1 cellular context compared by ENCODE assay signal in the genomic region with DNA sequence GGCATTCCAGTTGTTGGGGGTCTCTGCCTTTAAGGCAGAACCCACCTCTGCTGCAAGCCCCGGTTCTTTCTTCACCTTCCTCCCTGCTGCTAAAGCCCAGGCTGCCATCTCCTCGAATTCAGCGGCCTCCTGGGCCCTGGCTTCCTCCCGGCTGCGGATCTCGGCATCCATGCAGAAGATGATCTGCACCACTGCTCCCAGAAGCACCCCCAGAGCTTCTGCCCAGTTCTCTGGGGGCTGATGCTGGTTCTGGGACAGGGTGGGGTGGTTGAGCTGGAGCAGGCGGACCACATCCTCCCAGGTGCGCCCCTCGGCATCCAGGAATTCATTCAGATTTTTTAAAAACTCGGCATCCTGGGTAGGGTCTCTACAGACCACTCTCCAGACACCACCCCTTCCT.
TF ChIP-seq lines count a peak whose summit lies in the region.

No MANE protein-coding gene starts in this region.

TF ChIP-seq in neural cell, 6 proteins besides CTCF, POLR2A, EP300 and RAD21 (continued from another document):
- TF ChIP-seq, protein P1, sequence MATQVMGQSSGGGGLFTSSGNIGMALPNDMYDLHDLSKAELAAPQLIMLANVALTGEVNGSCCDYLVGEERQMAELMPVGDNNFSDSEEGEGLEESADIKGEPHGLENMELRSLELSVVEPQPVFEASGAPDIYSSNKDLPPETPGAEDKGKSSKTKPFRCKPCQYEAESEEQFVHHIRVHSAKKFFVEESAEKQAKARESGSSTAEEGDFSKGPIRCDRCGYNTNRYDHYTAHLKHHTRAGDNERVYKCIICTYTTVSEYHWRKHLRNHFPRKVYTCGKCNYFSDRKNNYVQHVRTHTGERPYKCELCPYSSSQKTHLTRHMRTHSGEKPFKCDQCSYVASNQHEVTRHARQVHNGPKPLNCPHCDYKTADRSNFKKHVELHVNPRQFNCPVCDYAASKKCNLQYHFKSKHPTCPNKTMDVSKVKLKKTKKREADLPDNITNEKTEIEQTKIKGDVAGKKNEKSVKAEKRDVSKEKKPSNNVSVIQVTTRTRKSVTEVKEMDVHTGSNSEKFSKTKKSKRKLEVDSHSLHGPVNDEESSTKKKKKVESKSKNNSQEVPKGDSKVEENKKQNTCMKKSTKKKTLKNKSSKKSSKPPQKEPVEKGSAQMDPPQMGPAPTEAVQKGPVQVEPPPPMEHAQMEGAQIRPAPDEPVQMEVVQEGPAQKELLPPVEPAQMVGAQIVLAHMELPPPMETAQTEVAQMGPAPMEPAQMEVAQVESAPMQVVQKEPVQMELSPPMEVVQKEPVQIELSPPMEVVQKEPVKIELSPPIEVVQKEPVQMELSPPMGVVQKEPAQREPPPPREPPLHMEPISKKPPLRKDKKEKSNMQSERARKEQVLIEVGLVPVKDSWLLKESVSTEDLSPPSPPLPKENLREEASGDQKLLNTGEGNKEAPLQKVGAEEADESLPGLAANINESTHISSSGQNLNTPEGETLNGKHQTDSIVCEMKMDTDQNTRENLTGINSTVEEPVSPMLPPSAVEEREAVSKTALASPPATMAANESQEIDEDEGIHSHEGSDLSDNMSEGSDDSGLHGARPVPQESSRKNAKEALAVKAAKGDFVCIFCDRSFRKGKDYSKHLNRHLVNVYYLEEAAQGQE (IDR thresholded peaks at IDR 0.05; ENCODE audit: borderline replicate concordance), result no peak
- no peak for TF ChIP-seq MXI1 (conservative IDR thresholded peaks at IDR 0.05; ENCODE audit: poor library complexity, severe bottlenecking)
- TF ChIP-seq POLR2AphosphoS5 (IDR thresholded peaks at IDR 0.05), result no peak
- TF ChIP-seq EZH2 (IDR thresholded peaks at IDR 0.05; ENCODE audit: borderline replicate concordance, insufficient read depth, low read length, poor library complexity, severe bottlenecking), result no peak
- TF ChIP-seq SMC3 (conservative IDR thresholded peaks at IDR 0.05; ENCODE audit: poor library complexity), result no peak
TF ChIP-seq in neural cell: peak in this region for 0.
